8 cellular contexts compared by ENCODE assay signal in the genomic region with DNA sequence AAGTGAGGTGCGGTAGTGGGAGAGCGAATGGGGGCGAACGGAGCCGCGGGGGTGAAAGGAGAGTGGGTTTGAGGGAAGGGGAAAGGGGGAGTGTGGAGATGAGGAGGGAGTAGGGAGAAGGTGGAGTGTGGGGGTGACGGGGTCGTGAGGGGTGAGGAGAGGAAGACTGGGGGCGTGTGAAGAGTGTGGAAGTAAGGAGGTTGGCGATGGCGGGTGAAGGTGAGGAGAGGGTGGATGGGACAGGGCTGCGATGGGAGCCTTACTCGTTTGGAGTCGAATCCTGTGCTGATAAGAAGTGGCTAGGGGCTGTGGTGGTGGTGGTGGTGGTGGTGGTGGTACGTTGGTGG.
DNase-seq lines count a peak whose midpoint lies in the region; ATAC-seq and TF ChIP-seq lines count a peak whose summit lies in the region.
"Not testable (repeated sequence)": the region's sequence is repeated elsewhere in the genome, so short reads cannot be mapped to it uniquely, and the experiment has no call there.

No MANE protein-coding gene starts in this region.

- not testable (repeated sequence) for H3K18ac ChIP-seq in neuronal stem cell (ENCODE audit: low read length)

- POLR2A ChIA-PET in PC-3 (lab: Charles Lee; ENCODE audit: unreplicated experiment), result not testable (repeated sequence)

- H2AFZ ChIP-seq in PC-3 (ENCODE audit: low read length); neuronal stem cell (ENCODE audit: low read length): not testable (repeated sequence)

- not testable (repeated sequence) for H3K27me3 ChIP-seq in PC-3 (ENCODE audit: low read length); neuronal stem cell (ENCODE audit: control insufficient read depth in 3 of 3, insufficient read depth in 3 of 3, low read depth in 1 of 3, low read length in 3 of 3)

- not testable (repeated sequence) for H3K27me3 Mint-ChIP-seq in activated naive CD4-positive, alpha-beta T cell treated with anti-CD3 and anti-CD28 coated beads, Interleukin-2, amount 50 U/mL, for 24 hours; type B pancreatic cell

- CTCF ChIA-PET in PC-3 (lab: Charles Lee), result not testable (repeated sequence)

- H3K4me3 ChIP-seq in PC-3 (ENCODE audit: low read length), result peak overlapping the region; percentile 66
- H3K4me3 ChIP-seq in epithelial cell of esophagus (ENCODE audit: low read length), result peak overlapping the region; percentile 51
- H3K4me3 ChIP-seq in iPS-18c (ENCODE audit: insufficient read depth, low read depth, low read length), result peak overlapping the region; percentile 56
- H3K4me3 ChIP-seq in neuronal stem cell (ENCODE audit: low read length in 2 of 2), result peak overlapping the region; percentile 52 to 74

- not testable (repeated sequence) for H3K9me3 Mint-ChIP-seq in activated naive CD4-positive, alpha-beta T cell treated with anti-CD3 and anti-CD28 coated beads, Interleukin-2, amount 50 U/mL, for 24 hours; type B pancreatic cell

- H2AK5ac ChIP-seq in neuronal stem cell (ENCODE audit: low read depth, low read length), result not testable (repeated sequence)

- H3F3A ChIP-seq in PC-3 (ENCODE audit: low read length, unreplicated experiment), result not testable (repeated sequence)

- intact Hi-C loops in PC-3 (cut with micrococcal nuclease), result not testable (repeated sequence)

- H2BK12ac ChIP-seq in neuronal stem cell (ENCODE audit: low read length), result not testable (repeated sequence)

- not testable (repeated sequence) for TF ChIP-seq CTCF in PC-3 (conservative IDR thresholded peaks at IDR 0.05; ENCODE audit: low read depth, low read length); epithelial cell of esophagus (IDR thresholded peaks at IDR 0.05; ENCODE audit: insufficient read depth, low read depth, low read length, missing control alignments); type B pancreatic cell (conservative IDR thresholded peaks at IDR 0.05)

- H2BK5ac ChIP-seq in neuronal stem cell (ENCODE audit: low read length), result not testable (repeated sequence)

- H3K14ac ChIP-seq in neuronal stem cell (ENCODE audit: low read length), result not testable (repeated sequence)

- H3K4me1 ChIP-seq in ES-I3 (ENCODE audit: insufficient read depth, low read length); PC-3 (ENCODE audit: insufficient read depth, low read length); neuronal stem cell (ENCODE audit: control insufficient read depth in 2 of 2, insufficient read depth in 1 of 2, low read depth in 1 of 2, low read length in 2 of 2): not testable (repeated sequence)

- not testable (repeated sequence) for H3K79me1 ChIP-seq in neuronal stem cell (ENCODE audit: low read depth, low read length)

- not testable (repeated sequence) for H3K27ac ChIP-seq in PC-3 (ENCODE audit: low read length); neuronal stem cell (replicated peaks; ENCODE audit: low read length)

- H3K4ac ChIP-seq in neuronal stem cell (ENCODE audit: low read length), result not testable (repeated sequence)

- ATAC-seq in HG02885 (IDR thresholded peaks at IDR 0.05; ENCODE audit: poor library complexity, unreplicated experiment) (peak; percentile 21), PC-3 (peak; percentile 57)

- peak overlapping the region; percentile 82 for H3K4me3 Mint-ChIP-seq in activated naive CD4-positive, alpha-beta T cell treated with anti-CD3 and anti-CD28 coated beads, Interleukin-2, amount 50 U/mL, for 24 hours
- peak overlapping the region; percentile 84 for H3K4me3 Mint-ChIP-seq in type B pancreatic cell

- H4K8ac ChIP-seq in neuronal stem cell (ENCODE audit: low read depth, low read length), result not testable (repeated sequence)

- not testable (repeated sequence) for H2BK15ac ChIP-seq in neuronal stem cell (ENCODE audit: low read length)

- H2BK120ac ChIP-seq in neuronal stem cell (ENCODE audit: low read depth, low read length), result not testable (repeated sequence)

- peak overlapping the region; percentile 45; the same call in 1 of the 2 replicates for H3K9ac ChIP-seq in ES-I3 (ENCODE audit: low read depth, low read length)
- not testable (repeated sequence) for H3K9ac ChIP-seq in PC-3 (ENCODE audit: low read length); neuronal stem cell (ENCODE audit: low read depth, low read length, poor library complexity)

- H3K4me1 Mint-ChIP-seq in activated naive CD4-positive, alpha-beta T cell treated with anti-CD3 and anti-CD28 coated beads, Interleukin-2, amount 50 U/mL, for 24 hours; type B pancreatic cell (ENCODE audit: unreplicated experiment): not testable (repeated sequence)

- not testable (repeated sequence) for H3K27ac Mint-ChIP-seq in activated naive CD4-positive, alpha-beta T cell treated with anti-CD3 and anti-CD28 coated beads, Interleukin-2, amount 50 U/mL, for 24 hours; type B pancreatic cell

- H3K36me3 ChIP-seq in ES-I3 (ENCODE audit: insufficient read depth, low read length); PC-3 (ENCODE audit: low read depth, low read length); neuronal stem cell (replicated peaks in 1 of 2; ENCODE audit: control insufficient read depth in 2 of 2, insufficient read depth in 2 of 2, low read length in 2 of 2): not testable (repeated sequence)

- H3K9me2 ChIP-seq in PC-3 (replicated peaks; ENCODE audit: low read length), result not testable (repeated sequence)

- H3K79me2 ChIP-seq in PC-3 (ENCODE audit: low read length), result not testable (repeated sequence)

- peak overlapping the region; percentile 74 for H3K4me2 ChIP-seq in PC-3 (ENCODE audit: low read length)
- H3K4me2 ChIP-seq in neuronal stem cell (ENCODE audit: insufficient read depth, low read length, poor library complexity, severe bottlenecking), result not testable (repeated sequence)

- H3K23ac ChIP-seq in neuronal stem cell (ENCODE audit: low read depth, low read length, poor library complexity), result not testable (repeated sequence)

- not testable (repeated sequence) for H4K20me1 ChIP-seq in PC-3 (ENCODE audit: low read length)

- not testable (repeated sequence) for BruUV-seq in PC-3 (replicated peaks; lab: Mats Ljungman, UMichigan)

- not testable (repeated sequence) for H4K91ac ChIP-seq in neuronal stem cell (ENCODE audit: low read depth, low read length, poor library complexity)

- not testable (repeated sequence) for DNase-seq in PC-3; epithelial cell of esophagus (ENCODE audit: low read depth); neuronal stem cell (ENCODE audit: low spot score); type B pancreatic cell (ENCODE audit: extremely low spot score, unreplicated experiment)

- no CpG with 5 or more reads among the region's 15 CpGs for WGBS in neuronal stem cell (ENCODE audit: extremely low coverage in 2 of 2, insufficient read length in 2 of 2, insufficient replicate concordance in 1 of 2), 2 donors

- H3K9me3 ChIP-seq in ES-I3 (ENCODE audit: control insufficient read depth, insufficient read depth, low read length); PC-3 (ENCODE audit: low read length); iPS-18c (ENCODE audit: control insufficient read depth, insufficient read depth, low read length); neuronal stem cell (replicated peaks in 1 of 2; ENCODE audit: control insufficient read depth in 2 of 2, insufficient read depth in 1 of 2, low read depth in 1 of 2, low read length in 2 of 2): not testable (repeated sequence)

- H3K36me3 Mint-ChIP-seq in activated naive CD4-positive, alpha-beta T cell treated with anti-CD3 and anti-CD28 coated beads, Interleukin-2, amount 50 U/mL, for 24 hours; type B pancreatic cell: not testable (repeated sequence)
